ENCODE assay signal across 9 cellular contexts in the genomic region with DNA sequence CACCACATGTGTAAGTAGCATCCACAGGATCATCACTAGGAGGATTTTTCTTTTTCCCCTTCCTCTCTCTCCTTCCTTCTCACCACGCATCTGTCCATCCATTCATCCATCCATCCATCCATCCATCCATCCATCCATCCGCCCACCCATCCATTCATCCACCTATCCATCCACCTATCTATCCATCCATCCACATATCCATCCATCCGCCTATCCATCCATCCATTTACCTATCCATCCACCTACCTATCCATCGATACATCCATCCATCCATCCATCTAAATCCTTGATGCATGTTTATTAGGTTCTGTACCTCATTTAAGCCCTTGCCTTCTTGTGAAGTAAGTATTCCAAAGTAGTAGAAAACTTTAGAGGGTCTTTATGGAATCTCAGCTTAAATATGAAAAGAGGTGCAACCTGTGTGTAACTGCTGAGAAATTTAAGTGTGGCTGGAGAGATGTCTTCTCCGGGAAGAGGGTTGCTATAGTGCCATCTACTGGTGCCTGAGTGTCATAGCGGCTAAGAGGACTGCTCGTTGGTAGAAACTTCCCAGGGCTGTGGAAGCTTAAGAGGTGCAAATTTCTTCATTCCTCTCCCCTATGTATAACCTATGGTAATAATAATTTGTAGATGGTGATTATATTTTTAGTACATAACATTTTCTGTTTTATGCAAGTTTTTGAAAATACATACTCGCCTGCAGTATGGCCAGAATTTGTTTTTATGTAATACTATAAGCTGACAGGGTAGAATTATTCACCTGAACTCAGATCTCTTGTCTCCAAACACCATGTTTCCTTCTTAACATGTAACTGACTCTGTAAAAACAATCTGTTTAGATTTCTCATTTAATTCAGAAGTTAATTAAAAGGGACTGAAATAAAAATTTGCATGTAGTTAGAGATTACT. TPM values are rescaled to one million over a fixed set of nuclear protein-coding genes. Genes with fewer than 3 reads are reported as not detected.
DNase-seq lines count a peak whose midpoint lies in the region; ATAC-seq and TF ChIP-seq lines count a peak whose summit lies in the region.
"Had no signal": no experiment of that assay in that cellular context is flagged by ENCODE, and none has a peak within 500 bp of the region (broad histone marks: within the 10 kb centered on the region; RNA-seq: fewer than 3 reads in every experiment).

No MANE protein-coding gene starts in this region.

- no peak overlapping the region for H2BK12ac ChIP-seq in trophoblast cell (ENCODE audit: low read length)

- H3K23ac ChIP-seq in trophoblast cell (ENCODE audit: low read length), result no peak overlapping the region

- H4K91ac ChIP-seq in trophoblast cell (ENCODE audit: low read depth, low read length), result no peak overlapping the region

- no peak overlapping the region for H3K18ac ChIP-seq in trophoblast cell (ENCODE audit: low read length)

- TF ChIP-seq POLR2A in gastroesophageal sphincter (IDR thresholded peaks at IDR 0.05), result no peak

- no peak overlapping the region for H2AK5ac ChIP-seq in trophoblast cell (ENCODE audit: low read length)

- H3K27me3 ChIP-seq in gastroesophageal sphincter (no peaks in the 10 kb centered on the region), trophoblast cell (ENCODE audit: insufficient read depth, low read length) (no peaks in the 10 kb centered on the region)

- no peaks in the 10 kb centered on the region for H3K36me3 ChIP-seq in gastroesophageal sphincter
- H3K36me3 ChIP-seq in trophoblast cell (ENCODE audit: control insufficient read depth in 1 of 2, insufficient read depth in 2 of 2, low read length in 2 of 2), result no peaks in the 10 kb centered on the region

- H3K9me3 Mint-ChIP-seq in activated T-helper 2 cell treated with anti-CD3 and anti-CD28 coated beads, Interferon-gamma antibody, Interleukin-2, Interleukin-4, amounts not matched to agents 10 μg/mL and 5 μg/mL and 100 μg/mL, durations not matched to agents 14 hours and 24 hours and 36 hours, result no peaks in the 10 kb centered on the region

- H3K4me1 ChIP-seq in gastroesophageal sphincter (no peaks in the 10 kb centered on the region), trophoblast cell (ENCODE audit: control insufficient read depth in 1 of 2, insufficient read depth in 2 of 2, low read length in 2 of 2) (no peaks in the 10 kb centered on the region)

- peaks cover 16% of the 10 kb centered on the region for H3K27me3 Mint-ChIP-seq in activated T-helper 2 cell treated with anti-CD3 and anti-CD28 coated beads, Interferon-gamma antibody, Interleukin-2, Interleukin-4, amounts not matched to agents 10 μg/mL and 5 μg/mL and 100 μg/mL, durations not matched to agents 14 hours and 24 hours and 36 hours (ENCODE audit: low read depth)

- TF ChIP-seq EP300 in gastroesophageal sphincter (IDR thresholded peaks at IDR 0.05), result no peak

- no peak overlapping the region for H2AFZ ChIP-seq in trophoblast cell (ENCODE audit: insufficient read depth, low read length, poor library complexity)

- H3K27ac ChIP-seq in gastroesophageal sphincter, result no peak overlapping the region
- H3K27ac ChIP-seq in trophoblast cell (ENCODE audit: low read depth, low read length), result no peak overlapping the region

- ATAC-seq in gastroesophageal sphincter (peak; percentile 75), HG03439 (IDR thresholded peaks at IDR 0.05; ENCODE audit: unreplicated experiment) (no peak), GM21737 (IDR thresholded peaks at IDR 0.05; ENCODE audit: unreplicated experiment) (no peak)

- no peaks in the 10 kb centered on the region for H3K4me1 Mint-ChIP-seq in activated T-helper 2 cell treated with anti-CD3 and anti-CD28 coated beads, Interferon-gamma antibody, Interleukin-2, Interleukin-4, amounts not matched to agents 10 μg/mL and 5 μg/mL and 100 μg/mL, durations not matched to agents 14 hours and 24 hours and 36 hours (ENCODE audit: low read depth)

- 42 to 45% methylated on average over 7 to 8 of the region's 8 CpGs for WGBS in gastroesophageal sphincter (ENCODE audit: low coverage in 1 of 2), 2 donors
- 100% methylated on average over 2 of the region's 8 CpGs for WGBS in trophoblast cell (ENCODE audit: extremely low coverage, insufficient coverage, insufficient read length)

- no peak overlapping the region for H3K4me3 Mint-ChIP-seq in activated T-helper 2 cell treated with anti-CD3 and anti-CD28 coated beads, Interferon-gamma antibody, Interleukin-2, Interleukin-4, amounts not matched to agents 10 μg/mL and 5 μg/mL and 100 μg/mL, durations not matched to agents 14 hours and 24 hours and 36 hours (ENCODE audit: low read depth)

- no peaks in the 10 kb centered on the region for H3K36me3 Mint-ChIP-seq in activated T-helper 2 cell treated with anti-CD3 and anti-CD28 coated beads, Interferon-gamma antibody, Interleukin-2, Interleukin-4, amounts not matched to agents 10 μg/mL and 5 μg/mL and 100 μg/mL, durations not matched to agents 14 hours and 24 hours and 36 hours (ENCODE audit: low read depth)

- no peak overlapping the region for H2BK120ac ChIP-seq in trophoblast cell (ENCODE audit: insufficient read depth, low read length, poor library complexity)

- H4K8ac ChIP-seq in trophoblast cell (ENCODE audit: low read depth, low read length), result no peak overlapping the region

- peak; percentile 66 to 84 (median 75) for TF ChIP-seq CTCF in gastroesophageal sphincter (IDR thresholded peaks at IDR 0.05)

- H3K4ac ChIP-seq in trophoblast cell (ENCODE audit: low read depth, low read length), result no peak overlapping the region

- no peaks in the 10 kb centered on the region for H3K79me1 ChIP-seq in trophoblast cell (ENCODE audit: low read length)

- H4K12ac ChIP-seq in trophoblast cell (ENCODE audit: low read depth, low read length), result no peak overlapping the region

- H3K4me2 ChIP-seq in trophoblast cell (ENCODE audit: low read length), result no peak overlapping the region

- H3K9me3 ChIP-seq in gastroesophageal sphincter (no peaks in the 10 kb centered on the region), trophoblast cell (ENCODE audit: insufficient read depth, low read depth, low read length) (peaks cover 1% of the 10 kb centered on the region)

- no peak overlapping the region for H3K27ac Mint-ChIP-seq in activated T-helper 2 cell treated with anti-CD3 and anti-CD28 coated beads, Interferon-gamma antibody, Interleukin-2, Interleukin-4, amounts not matched to agents 10 μg/mL and 5 μg/mL and 100 μg/mL, durations not matched to agents 14 hours and 24 hours and 36 hours

- H3K79me2 ChIP-seq in trophoblast cell (ENCODE audit: control insufficient read depth, insufficient read depth, low read length, poor library complexity), result no peaks in the 10 kb centered on the region

- H2BK5ac ChIP-seq in trophoblast cell (ENCODE audit: low read depth, low read length, poor library complexity), result no peak overlapping the region

- intact Hi-C loops in activated T-helper 2 cell treated with anti-CD3 and anti-CD28 coated beads, Interferon-gamma antibody, Interleukin-2, Interleukin-4, amounts not matched to agents 10 μg/mL and 5 μg/mL and 100 μg/mL, durations not matched to agents 14 hours and 24 hours and 36 hours (cut with micrococcal nuclease), result loop anchor here (2.0 to 5.0 kb wide), 2 partner anchors 129 to 281 kb away; no protein-coding TSS in a partner anchor

- DNase-seq in DMS 273 (lab: John Stamatoyannopoulos, UW; ENCODE audit: unreplicated experiment) (peak; percentile 78), HPDE6-E6E7 (ENCODE audit: extremely low spot score) (peak; percentile 72), NOMO-1 (lab: John Stamatoyannopoulos, UW; ENCODE audit: unreplicated experiment in 2 of 2) (peak; percentile 8 to 47), trophoblast cell (peak; percentile 38 to 87)
- peak; percentile 12 for DNase-seq in activated T-helper 2 cell treated with anti-CD3 and anti-CD28 coated beads, Interferon-gamma antibody, Interleukin-2, Interleukin-4, amounts not matched to agents 10 μg/mL and 5 μg/mL and 100 μg/mL, durations not matched to agents 14 hours and 24 hours and 36 hours (ENCODE audit: low spot score)

- no peak overlapping the region for H3K14ac ChIP-seq in trophoblast cell (ENCODE audit: low read length)

- H3K9ac ChIP-seq in trophoblast cell (ENCODE audit: low read length), result no peak overlapping the region

- H3K4me3 ChIP-seq in gastroesophageal sphincter, result no peak overlapping the region
- H3K4me3 ChIP-seq in trophoblast cell (ENCODE audit: low read depth, low read length), result no peak overlapping the region

RNA-seq across cellular contexts. Expression of gene MYO1H, which starts 46.0 kb away (rescaled TPM):
- total RNA-seq in activated T-helper 2 cell treated with anti-CD3 and anti-CD28 coated beads, Interferon-gamma antibody, Interleukin-2, Interleukin-4, amounts not matched to agents 10 μg/mL and 5 μg/mL and 100 μg/mL, durations not matched to agents 14 hours and 24 hours and 36 hours, result not detected in 2 replicates
- total RNA-seq in gastroesophageal sphincter, result not detected
- polyA plus RNA-seq in trophoblast cell (2013), result 0.12 and 0.15 TPM in 2 replicates
- total RNA-seq: T-helper 2 cell treated with Interferon-gamma antibody and Interleukin-4, amounts not matched to agents 100 ng/mL and 5 ng/mL, for 36 hours had no signal

Comparison
In these comparisons a context has a peak if more than half of its experiments do, and no peak if none do; other contexts are left out.
1. DNase-seq: peak in every context shown above with its lines; median percentile 78 in DMS 273; 72 in HPDE6-E6E7; 62 in trophoblast cell; 28 in NOMO-1; 12 in activated T-helper 2 cell treated with anti-CD3 and anti-CD28 coated beads, Interferon-gamma antibody, Interleukin-2, Interleukin-4, amounts not matched to agents 10 μg/mL and 5 μg/mL and 100 μg/mL, durations not matched to agents 14 hours and 24 hours and 36 hours.